Comparison of ENCODE assay signal across 24 cellular contexts in the genomic region with DNA sequence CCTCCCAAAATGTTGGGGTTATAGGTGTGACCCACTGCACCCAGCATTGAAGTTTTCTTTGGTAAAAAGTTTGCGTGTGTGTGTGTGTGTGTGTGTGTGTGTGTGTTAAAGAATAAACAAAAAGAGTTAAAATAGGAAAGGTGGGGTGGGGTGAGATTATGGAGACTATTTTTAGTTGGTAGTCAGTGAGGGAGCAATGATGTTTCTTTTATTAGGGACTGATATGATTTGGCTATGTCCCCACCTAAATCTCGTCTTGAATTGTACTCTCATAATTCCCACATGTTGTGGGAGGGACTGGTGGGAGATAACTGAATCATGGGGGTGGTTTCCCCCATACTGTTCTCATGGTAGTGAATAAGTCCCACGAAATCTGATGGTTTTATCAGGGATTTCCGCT.
"Had no signal": no experiment of that assay in that cellular context is flagged by ENCODE, and none has a peak within 500 bp of the region (broad histone marks: within the 10 kb centered on the region; RNA-seq: fewer than 3 reads in every experiment).

No MANE protein-coding gene starts in this region.

- H3K9me3 ChIP-seq: colonic mucosa, esophagus muscularis mucosa, esophagus squamous epithelium, gastrocnemius medialis, gastroesophageal sphincter, heart left ventricle, heart right ventricle had no signal

- H3K4me1 ChIP-seq: colonic mucosa, esophagus squamous epithelium, foreskin keratinocyte, gastrocnemius medialis, gastroesophageal sphincter had no signal

- H3K36me3 ChIP-seq: colonic mucosa, esophagus muscularis mucosa, esophagus squamous epithelium, gastrocnemius medialis, heart left ventricle had no signal

- DNase-seq: colonic mucosa; cortex of kidney; dermis blood vessel endothelial cell; dorsolateral prefrontal cortex; effector CD4-positive, alpha-beta T cell; effector CD8-positive, alpha-beta T cell; effector memory CD4-positive, alpha-beta T cell; effector memory CD8-positive, alpha-beta T cell; endodermal cell; erythroblast; esophagus squamous epithelium; foreskin fibroblast; foreskin keratinocyte; foreskin melanocyte; gastrocnemius medialis; glutamatergic neuron; head of caudate nucleus; heart left ventricle; heart right ventricle had no signal

- ATAC-seq: effector memory CD8-positive, alpha-beta T cell; esophagus mucosa; foreskin keratinocyte; gastrocnemius medialis; gastroesophageal sphincter had no signal

- H3K4me3 ChIP-seq: colonic mucosa, coronary artery, dorsolateral prefrontal cortex, esophagus muscularis mucosa, esophagus squamous epithelium, gastrocnemius medialis, gastroesophageal sphincter, heart left ventricle, heart right ventricle had no signal

- H3K27ac ChIP-seq: colonic mucosa, coronary artery, dorsolateral prefrontal cortex, epithelial cell of prostate, esophagus muscularis mucosa, esophagus squamous epithelium, foreskin keratinocyte, gastrocnemius medialis, gastroesophageal sphincter, heart left ventricle, heart right ventricle had no signal

- H3K27me3 ChIP-seq: colonic mucosa, esophagus muscularis mucosa, esophagus squamous epithelium, foreskin keratinocyte, gastrocnemius medialis, gastroesophageal sphincter, heart left ventricle had no signal
